14 cellular contexts compared by ENCODE assay signal in genomic region chr5:154780128-154780527, GRCh38. TPM values are rescaled to one million over a fixed set of nuclear protein-coding genes. Genes with fewer than 3 reads are reported as not detected.
A peak's percentile ranks its signal among the peaks of the same experiment; 100 is the strongest.
DNase-seq lines count a peak whose midpoint lies in the region; ATAC-seq and TF ChIP-seq lines count a peak whose summit lies in the region.
"Had no signal": no experiment of that assay in that cellular context is flagged by ENCODE, and none has a peak within 500 bp of the region (broad histone marks: within the 10 kb centered on the region; RNA-seq: fewer than 3 reads in every experiment).

No MANE protein-coding gene starts in this region.

- H3K27ac Mint-ChIP-seq in activated naive CD4-positive, alpha-beta T cell treated with anti-CD3 and anti-CD28 coated beads, Interleukin-2, amount 50 U/mL, for 72 hours = peak overlapping the region; percentile 75

- H3K9ac ChIP-seq in smooth muscle cell (ENCODE audit: low read depth) = no peak overlapping the region

- H2AFZ ChIP-seq in smooth muscle cell (ENCODE audit: low read depth) = no peak overlapping the region

- H3K4me3 ChIP-seq in adrenal gland (no peak overlapping the region), smooth muscle cell (no peak overlapping the region), dorsolateral prefrontal cortex (no peak overlapping the region)
- H3K4me3 ChIP-seq: uterus had no signal

- WGBS in adrenal gland, 4 donors = 58 to 80% (median 72%) methylated on average over 1 of the region's 1 CpG
- 95% methylated on average over 1 of the region's 1 CpG for WGBS in smooth muscle cell (ENCODE audit: low lambda C conversion rate)

- ATAC-seq in activated naive CD4-positive, alpha-beta T cell treated with anti-CD3 and anti-CD28 coated beads, Interleukin-2, amount 50 U/mL, for 72 hours = peak in 1 of 2 donors; percentile 28
- ATAC-seq in HG02678 (IDR thresholded peaks at IDR 0.05; ENCODE audit: unreplicated experiment) = peak; percentile 33

- no peak overlapping the region for H3K4me2 ChIP-seq in smooth muscle cell

- no peaks in the 10 kb centered on the region for H3K9me3 ChIP-seq in adrenal gland (replicated peaks in 1 of 3)
- no peaks in the 10 kb centered on the region for H3K9me3 ChIP-seq in smooth muscle cell (replicated peaks; ENCODE audit: low read depth)
- H3K9me3 ChIP-seq: uterus had no signal

- intact Hi-C loops in adrenal gland (cut with DNase I) = no loop called here
- intact Hi-C loops in dorsolateral prefrontal cortex (cut with DNase I) = no loop called here

- H3K4me1 ChIP-seq in adrenal gland (replicated peaks in 1 of 2) (peaks cover 58 to 81% of the 10 kb centered on the region in 2 donors), smooth muscle cell (ENCODE audit: low read depth) (peaks cover 36% of the 10 kb centered on the region)

- no peak for DNase-seq in activated naive CD4-positive, alpha-beta T cell treated with anti-CD3 and anti-CD28 coated beads, Interleukin-2, amount 50 U/mL, for 72 hours (ENCODE audit: low spot score in 2 of 2)
- no peak for DNase-seq in activated naive CD4-positive, alpha-beta T cell (lab: John Stamatoyannopoulos, UW)
- DNase-seq in adrenal gland (no peak), smooth muscle cell (lab: John Stamatoyannopoulos, UW; ENCODE audit: unreplicated experiment) (no peak), HK-2 (ENCODE audit: unreplicated experiment) (no peak), OCI-M1 (lab: John Stamatoyannopoulos, UW) (no peak), dorsolateral prefrontal cortex (no peak)
- DNase-seq: ACHN, DMS153, mammary epithelial cell, NCI-H1436, NCI-H510A treated with DMSO at 0.1 percent for 48 hours, uterus had no signal

- H3K79me2 ChIP-seq in smooth muscle cell (ENCODE audit: low read depth) = peaks cover 100% of the 10 kb centered on the region

- H3K36me3 ChIP-seq in adrenal gland (replicated peaks in 1 of 2) (no peaks in the 10 kb centered on the region), smooth muscle cell (ENCODE audit: low read depth) (no peaks in the 10 kb centered on the region)
- H3K36me3 ChIP-seq: uterus had no signal

- peaks cover 100% of the 10 kb centered on the region for H4K20me1 ChIP-seq in smooth muscle cell (ENCODE audit: low read depth)

- H3K27ac ChIP-seq in adrenal gland = peak overlapping the region in 3 of 5 donors; percentile 24 to 60 (median 53)
- H3K27ac ChIP-seq in smooth muscle cell (ENCODE audit: low read depth) = peak overlapping the region; percentile 49
- H3K27ac ChIP-seq in dorsolateral prefrontal cortex = no peak overlapping the region
- H3K27ac ChIP-seq: uterus had no signal

- H3K27me3 ChIP-seq in adrenal gland (no peaks in the 10 kb centered on the region), smooth muscle cell (ENCODE audit: low read depth) (no peaks in the 10 kb centered on the region), dorsolateral prefrontal cortex (no peaks in the 10 kb centered on the region)
- H3K27me3 ChIP-seq: uterus had no signal

- H3K36me3 Mint-ChIP-seq in activated naive CD4-positive, alpha-beta T cell treated with anti-CD3 and anti-CD28 coated beads, Interleukin-2, amount 50 U/mL, for 72 hours = peaks cover 0 to 4% of the 10 kb centered on the region in 2 donors

- TF ChIP-seq POLR2A in adrenal gland (IDR thresholded peaks at IDR 0.05) = no peak

- H3K9me3 Mint-ChIP-seq in activated naive CD4-positive, alpha-beta T cell treated with anti-CD3 and anti-CD28 coated beads, Interleukin-2, amount 50 U/mL, for 72 hours = no peaks in the 10 kb centered on the region

- no peaks in the 10 kb centered on the region for H3F3A ChIP-seq in smooth muscle cell (ENCODE audit: low read depth)

- no peak for TF ChIP-seq CTCF in adrenal gland (IDR thresholded peaks at IDR 0.05)
- no peak for TF ChIP-seq CTCF in smooth muscle cell (IDR thresholded peaks at IDR 0.05; ENCODE audit: borderline replicate concordance, insufficient read depth, poor library complexity, severe bottlenecking)
- TF ChIP-seq CTCF in dorsolateral prefrontal cortex (IDR thresholded peaks at IDR 0.05 in 54 of 56, conservative IDR thresholded peaks at IDR 0.05 in 2 of 56; ENCODE audit: low read depth in 1 of 56, partially characterized antibody in 56 of 56) = no peak

RNA-seq across cellular contexts. Expression of gene LARP1, which starts 25.0 kb away (rescaled TPM):
- 100 to 1,000 TPM; 172 to 231 TPM for total RNA-seq in activated naive CD4-positive, alpha-beta T cell treated with anti-CD3 and anti-CD28 coated beads, Interleukin-2, amount 50 U/mL, for 72 hours
- total RNA-seq in adrenal gland (100 to 1,000 TPM; 105 to 209 (median 157) TPM), smooth muscle cell (44.1 and 44.9 TPM in 2 replicates), dorsolateral prefrontal cortex (100 to 1,000 TPM; 151 to 291 (median 236) TPM)
- polyA plus RNA-seq in adrenal gland (100 to 1,000 TPM in 1 of 3 donors, 10 to 100 TPM in 2; 30.5 to 152 (median 55.7) TPM), smooth muscle cell (31.3 and 47.4 TPM in 2 replicates)

Comparison
In these comparisons a context has a peak if more than half of its experiments do, and no peak if none do; other contexts are left out.
1. H3K27ac ChIP-seq: peak in adrenal gland (3 of 5) and smooth muscle cell (single experiment); none in dorsolateral prefrontal cortex (0 of 59).